ENCODE assay signal across 1 cellular context in the genomic region with DNA sequence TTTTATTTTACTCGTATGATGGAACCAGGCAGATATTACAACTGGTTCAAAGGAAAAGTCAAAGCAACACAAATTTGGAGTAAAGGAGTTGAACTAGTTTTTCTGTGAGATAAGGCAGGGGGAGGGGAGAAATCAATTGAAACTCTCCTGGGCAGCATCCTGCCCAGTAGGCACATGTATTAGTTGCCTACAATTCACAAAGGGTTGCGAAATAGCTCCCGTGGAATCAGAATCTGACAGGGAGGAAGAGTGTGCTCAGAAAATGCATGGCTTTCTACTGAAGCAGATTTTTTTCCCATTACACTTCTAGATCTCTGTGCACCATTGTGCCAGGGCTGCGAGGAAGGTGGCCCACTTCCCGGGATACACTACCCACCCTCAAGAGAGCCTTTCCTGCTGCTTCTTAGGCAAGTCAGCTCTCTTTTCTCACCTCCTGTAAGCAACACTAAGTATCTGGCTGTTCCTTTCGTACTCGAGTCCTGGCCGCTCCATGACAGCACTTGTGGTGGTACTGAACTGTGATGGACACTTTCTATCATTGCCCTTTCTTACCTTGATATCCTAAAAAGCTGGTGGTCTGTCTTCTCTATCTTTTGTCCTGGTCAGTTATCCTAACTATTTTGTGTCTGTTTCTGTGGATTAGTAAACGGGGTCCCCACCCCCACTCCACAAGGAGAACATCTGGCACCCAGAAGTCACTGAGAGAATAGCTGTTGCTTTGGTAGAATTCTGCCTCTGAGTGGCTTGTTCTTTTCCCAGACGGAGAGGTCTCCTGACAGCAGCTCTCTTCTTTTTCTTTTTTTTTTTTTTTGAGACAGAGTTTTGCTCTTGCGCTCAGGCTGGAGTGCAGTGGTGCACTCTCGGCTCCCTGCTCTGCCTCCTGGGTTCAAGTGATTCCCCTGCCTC.
TF ChIP-seq lines count a peak whose summit lies in the region.

No MANE protein-coding gene starts in this region.

TF ChIP-seq in liver, 16 proteins besides CTCF, POLR2A, EP300 and RAD21 (continued from another document):
- TF ChIP-seq, protein P1, sequence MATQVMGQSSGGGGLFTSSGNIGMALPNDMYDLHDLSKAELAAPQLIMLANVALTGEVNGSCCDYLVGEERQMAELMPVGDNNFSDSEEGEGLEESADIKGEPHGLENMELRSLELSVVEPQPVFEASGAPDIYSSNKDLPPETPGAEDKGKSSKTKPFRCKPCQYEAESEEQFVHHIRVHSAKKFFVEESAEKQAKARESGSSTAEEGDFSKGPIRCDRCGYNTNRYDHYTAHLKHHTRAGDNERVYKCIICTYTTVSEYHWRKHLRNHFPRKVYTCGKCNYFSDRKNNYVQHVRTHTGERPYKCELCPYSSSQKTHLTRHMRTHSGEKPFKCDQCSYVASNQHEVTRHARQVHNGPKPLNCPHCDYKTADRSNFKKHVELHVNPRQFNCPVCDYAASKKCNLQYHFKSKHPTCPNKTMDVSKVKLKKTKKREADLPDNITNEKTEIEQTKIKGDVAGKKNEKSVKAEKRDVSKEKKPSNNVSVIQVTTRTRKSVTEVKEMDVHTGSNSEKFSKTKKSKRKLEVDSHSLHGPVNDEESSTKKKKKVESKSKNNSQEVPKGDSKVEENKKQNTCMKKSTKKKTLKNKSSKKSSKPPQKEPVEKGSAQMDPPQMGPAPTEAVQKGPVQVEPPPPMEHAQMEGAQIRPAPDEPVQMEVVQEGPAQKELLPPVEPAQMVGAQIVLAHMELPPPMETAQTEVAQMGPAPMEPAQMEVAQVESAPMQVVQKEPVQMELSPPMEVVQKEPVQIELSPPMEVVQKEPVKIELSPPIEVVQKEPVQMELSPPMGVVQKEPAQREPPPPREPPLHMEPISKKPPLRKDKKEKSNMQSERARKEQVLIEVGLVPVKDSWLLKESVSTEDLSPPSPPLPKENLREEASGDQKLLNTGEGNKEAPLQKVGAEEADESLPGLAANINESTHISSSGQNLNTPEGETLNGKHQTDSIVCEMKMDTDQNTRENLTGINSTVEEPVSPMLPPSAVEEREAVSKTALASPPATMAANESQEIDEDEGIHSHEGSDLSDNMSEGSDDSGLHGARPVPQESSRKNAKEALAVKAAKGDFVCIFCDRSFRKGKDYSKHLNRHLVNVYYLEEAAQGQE (IDR thresholded peaks at IDR 0.05), result peak; percentile 28
- TF ChIP-seq HNF4G (IDR thresholded peaks at IDR 0.05), result no peak
- peak; percentile 76 for TF ChIP-seq YY1 (IDR thresholded peaks at IDR 0.05)
- TF ChIP-seq SP1 (IDR thresholded peaks at IDR 0.05), result peak; percentile 24
- TF ChIP-seq JUND (IDR thresholded peaks at IDR 0.05), result peak in 1 of 2 donors; percentile 76
- TF ChIP-seq, protein P2, sequence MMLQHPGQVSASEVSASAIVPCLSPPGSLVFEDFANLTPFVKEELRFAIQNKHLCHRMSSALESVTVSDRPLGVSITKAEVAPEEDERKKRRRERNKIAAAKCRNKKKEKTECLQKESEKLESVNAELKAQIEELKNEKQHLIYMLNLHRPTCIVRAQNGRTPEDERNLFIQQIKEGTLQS (IDR thresholded peaks at IDR 0.05), result no peak
- TF ChIP-seq FOXA2 (IDR thresholded peaks at IDR 0.05), result peak; percentile 12
- no peak for TF ChIP-seq FOXA1 (IDR thresholded peaks at IDR 0.05)
- TF ChIP-seq GABPA (IDR thresholded peaks at IDR 0.05 in 1 of 2, conservative IDR thresholded peaks at IDR 0.05 in 1 of 2), result no peak
TF ChIP-seq in liver: peak in this region for 10.
